In genomic region chr9:83706703-83707517, GRCh38 we compare ENCODE assay signal across 8 cellular contexts. TPM values are rescaled to one million over a fixed set of nuclear protein-coding genes. Genes with fewer than 3 reads are reported as not detected.
DNase-seq lines count a peak whose midpoint lies in the region; ATAC-seq and TF ChIP-seq lines count a peak whose summit lies in the region.

No MANE protein-coding gene starts in this region.

- peaks cover 2% of the 10 kb centered on the region; the same call in 2 of the 3 replicates for H3K9me3 Mint-ChIP-seq in GM23338
- H3K9me3 Mint-ChIP-seq in dendritic cell treated with granulocyte-macrophage colony-stimulating factor and Interleukin-4, amounts not matched to agents 40 ng/mL and 50 ng/mL, for 4 days, result no peaks in the 10 kb centered on the region

- H3K27me3 Mint-ChIP-seq in GM23338 (ENCODE audit: insufficient read depth, low read depth, poor library complexity), result no peaks in the 10 kb centered on the region
- no peaks in the 10 kb centered on the region for H3K27me3 Mint-ChIP-seq in dendritic cell treated with granulocyte-macrophage colony-stimulating factor and Interleukin-4, amounts not matched to agents 40 ng/mL and 50 ng/mL, for 4 days

- peaks cover 34% of the 10 kb centered on the region for H4K20me1 ChIP-seq in GM23338 (replicated peaks; ENCODE audit: insufficient read depth)
- H4K20me1 ChIP-seq in Loucy (ENCODE audit: insufficient read depth, low read length, poor library complexity, severe bottlenecking), result peaks cover 54% of the 10 kb centered on the region

- H3K79me2 ChIP-seq in GM23338 (replicated peaks; ENCODE audit: insufficient read depth), result peaks cover 54% of the 10 kb centered on the region
- H3K79me2 ChIP-seq in Loucy (ENCODE audit: insufficient read depth, low read length), result peaks cover 63% of the 10 kb centered on the region

- TF ChIP-seq CTCF in GM06990 (IDR thresholded peaks at IDR 0.05; ENCODE audit: insufficient read depth, low read length, poor library complexity, severe bottlenecking), result no peak
- TF ChIP-seq CTCF in GM23338 (conservative IDR thresholded peaks at IDR 0.05; ENCODE audit: low read depth in 2 of 2), result no peak
- no peak for TF ChIP-seq CTCF in Loucy (conservative IDR thresholded peaks at IDR 0.05; ENCODE audit: low read length)
- TF ChIP-seq CTCF in lung (IDR thresholded peaks at IDR 0.05; ENCODE audit: control extremely low read depth, extremely low read depth), result no peak

- peak overlapping the region; percentile 95 for H3K4me3 ChIP-seq in GM06990 (replicated peaks; ENCODE audit: low read depth, low read length)
- peak overlapping the region; percentile 65 for H3K4me3 ChIP-seq in GM23338
- H3K4me3 ChIP-seq in Loucy (ENCODE audit: low read length, poor library complexity, severe bottlenecking), result peak overlapping the region; percentile 90
- H3K4me3 ChIP-seq in lung, result peak overlapping the region; percentile 56

- H3F3A ChIP-seq in GM23338 (replicated peaks; ENCODE audit: low read depth), result no peaks in the 10 kb centered on the region
- no peaks in the 10 kb centered on the region for H3F3A ChIP-seq in Loucy (ENCODE audit: low read depth)

- ATAC-seq in GM23338, result peak; percentile 79
- peak; percentile 4 for ATAC-seq in lung (ENCODE audit: insufficient read depth, low FRiP score)

- H3K4me1 ChIP-seq in GM23338 (ENCODE audit: insufficient read depth) (peaks cover 6% of the 10 kb centered on the region; the same call in 1 of the 2 replicates), Loucy (ENCODE audit: insufficient read depth, low read length, poor library complexity, severe bottlenecking) (peaks cover 48% of the 10 kb centered on the region), lung (ENCODE audit: control insufficient read depth in 2 of 2, insufficient read depth in 2 of 2, low read length in 2 of 2) (peaks cover 0 to 9% of the 10 kb centered on the region in 2 donors)

- intact Hi-C loops in dendritic cell treated with granulocyte-macrophage colony-stimulating factor and Interleukin-4, amounts not matched to agents 40 ng/mL and 50 ng/mL, for 4 days (cut with micrococcal nuclease), result loop anchor here (2.0 to 10.0 kb wide), 5 partner anchors 50 to 268 kb away; partner anchors contain the start of genes GKAP1, IDNK and KIF27

- no peaks in the 10 kb centered on the region for H3K27me3 ChIP-seq in GM06990 (replicated peaks; ENCODE audit: control insufficient read depth, insufficient read depth, low read length)
- no peaks in the 10 kb centered on the region for H3K27me3 ChIP-seq in GM23338 (ENCODE audit: insufficient read depth)
- H3K27me3 ChIP-seq in Loucy (ENCODE audit: insufficient read depth, low read length, poor library complexity, severe bottlenecking), result no peaks in the 10 kb centered on the region
- no peaks in the 10 kb centered on the region for H3K27me3 ChIP-seq in lung (ENCODE audit: control insufficient read depth, insufficient read depth)

- H3K27ac ChIP-seq in GM23338 (ENCODE audit: low read depth), result peak overlapping the region; percentile 92
- H3K27ac ChIP-seq in lung (ENCODE audit: low read depth in 1 of 2, low read length in 1 of 2), result peak overlapping the region; percentile 96 to 99

- DNase-seq in GM06990 (ENCODE audit: extremely low read depth, insufficient read length) (peak; percentile 70), GM23338 (ENCODE audit: low spot score) (peak; percentile 84), lung (ENCODE audit: low spot score) (peak; percentile 39), middle frontal gyrus (ENCODE audit: extremely low spot score, low spot score) (no peak)
- peak; percentile 59 to 65 for DNase-seq in activated CD4-positive, alpha-beta T cell treated with anti-CD3 and anti-CD28 coated beads for 4 hours
- peak; percentile 36 for DNase-seq in stimulated activated CD8-positive, alpha-beta memory T cell treated with anti-CD3 and anti-CD28 coated beads, Interleukin-12 subunit alpha, Interleukin-12 subunit beta, amount 100 ng/mL, for 24 hours (ENCODE audit: extremely low read depth)

- peak overlapping the region; percentile 75 for H3K4me2 ChIP-seq in GM23338
- H3K4me2 ChIP-seq in Loucy (ENCODE audit: low read depth, low read length, poor library complexity, severe bottlenecking), result peak overlapping the region; percentile 91

- H3K9me3 ChIP-seq in Loucy (ENCODE audit: insufficient read depth, low read depth, low read length), result no peaks in the 10 kb centered on the region
- H3K9me3 ChIP-seq in lung (ENCODE audit: control insufficient read depth in 2 of 2, insufficient read depth in 1 of 2, low read length in 1 of 2), result no peaks in the 10 kb centered on the region

- H3K9ac ChIP-seq in Loucy (ENCODE audit: low read depth, low read length, poor library complexity, severe bottlenecking), result peak overlapping the region; percentile 91

- H3K9me2 ChIP-seq in GM23338 (ENCODE audit: insufficient read depth) (no peaks in the 10 kb centered on the region), Loucy (replicated peaks; ENCODE audit: low read depth, low read length) (no peaks in the 10 kb centered on the region)

- H3K36me3 Mint-ChIP-seq in GM23338 (ENCODE audit: low read depth), result peaks cover 26% of the 10 kb centered on the region; the same call in 2 of the 3 replicates
- peaks cover 26% of the 10 kb centered on the region for H3K36me3 Mint-ChIP-seq in dendritic cell treated with granulocyte-macrophage colony-stimulating factor and Interleukin-4, amounts not matched to agents 40 ng/mL and 50 ng/mL, for 4 days (ENCODE audit: low read depth)

- H3K27ac Mint-ChIP-seq in GM23338, result peak overlapping the region; percentile 94
- peak overlapping the region; percentile 100 for H3K27ac Mint-ChIP-seq in dendritic cell treated with granulocyte-macrophage colony-stimulating factor and Interleukin-4, amounts not matched to agents 40 ng/mL and 50 ng/mL, for 4 days

- H3K36me3 ChIP-seq in GM06990 (ENCODE audit: control insufficient read depth, insufficient read depth, low read length), result no peaks in the 10 kb centered on the region
- H3K36me3 ChIP-seq in GM23338 (ENCODE audit: insufficient read depth), result no peaks in the 10 kb centered on the region
- no peaks in the 10 kb centered on the region for H3K36me3 ChIP-seq in Loucy (ENCODE audit: insufficient read depth, low read length)
- H3K36me3 ChIP-seq in lung (ENCODE audit: control insufficient read depth in 2 of 2, insufficient read depth in 2 of 2, low read length in 2 of 2), result no peaks in the 10 kb centered on the region

- 0% methylated on average over 38 to 42 of the region's 42 CpGs for WGBS in lung, 2 donors

- peaks cover 20% of the 10 kb centered on the region for H3K4me1 Mint-ChIP-seq in GM23338
- peaks cover 39% of the 10 kb centered on the region for H3K4me1 Mint-ChIP-seq in dendritic cell treated with granulocyte-macrophage colony-stimulating factor and Interleukin-4, amounts not matched to agents 40 ng/mL and 50 ng/mL, for 4 days (ENCODE audit: low read depth)

- H2AFZ ChIP-seq in GM23338 (no peak overlapping the region), Loucy (ENCODE audit: low read length) (peak overlapping the region; percentile 98)

- peak overlapping the region; percentile 87 for H3K4me3 Mint-ChIP-seq in GM23338
- H3K4me3 Mint-ChIP-seq in dendritic cell treated with granulocyte-macrophage colony-stimulating factor and Interleukin-4, amounts not matched to agents 40 ng/mL and 50 ng/mL, for 4 days, result peak overlapping the region; percentile 97

TF ChIP-seq in GM23338, 12 proteins besides CTCF, POLR2A, EP300 and RAD21:
- TF ChIP-seq EZH2 (IDR thresholded peaks at IDR 0.05; ENCODE audit: low read depth, unreplicated experiment) (no peak), POLR2AphosphoS5 (IDR thresholded peaks at IDR 0.05; ENCODE audit: low read depth) (peak; percentile 61)

RNA-seq across cellular contexts. Expression of gene UBQLN1, which starts 0.8 kb away (rescaled TPM):
- 155 and 168 TPM in 2 replicates for total RNA-seq in GM23338 (2014; rRNA removed; shearing (Covaris generic))
- polyA plus RNA-seq in GM23338 (2016; fragmentation: Nextera tagmentation; extraction: Ambion mirVana) (78.2 and 90.5 TPM in 2 replicates), lung (10 to 100 TPM; 26.3 to 63.7 TPM)
- 100 to 1,000 TPM in 1 of 2 donors, 10 to 100 TPM in 1; 96.6 to 140 TPM for total RNA-seq in lung
